Comparison of ENCODE assay signal across 1 cellular context in the genomic region with DNA sequence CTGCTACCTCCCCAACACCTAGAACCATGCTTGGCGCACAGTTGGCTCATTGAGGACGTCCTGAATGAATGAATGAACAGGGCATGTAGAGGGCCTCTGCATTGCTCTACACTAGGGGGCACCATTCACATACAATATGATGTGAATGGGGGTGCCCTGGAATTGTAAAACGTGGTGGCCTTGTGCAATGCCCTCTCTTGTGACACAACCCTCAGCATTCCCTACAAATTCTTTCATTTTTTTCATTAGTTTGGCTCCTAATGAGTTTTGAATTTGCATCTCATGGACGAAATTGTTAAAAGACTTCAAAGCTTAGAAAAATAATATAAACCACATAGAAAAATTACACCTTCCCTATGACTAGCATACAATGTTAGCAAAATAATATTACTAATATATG.
A peak's percentile ranks its signal among the peaks of the same experiment; 100 is the strongest.
TF ChIP-seq lines count a peak whose summit lies in the region.

No MANE protein-coding gene starts in this region.

TF ChIP-seq in K562, 482 proteins besides CTCF, POLR2A, EP300 and RAD21 (continued from another document):
- peak; percentile 72 for TF ChIP-seq ZNF24 (IDR thresholded peaks at IDR 0.05)
- no peak for TF ChIP-seq HMG20B (CRISPR knock-in tag; IDR thresholded peaks at IDR 0.05)
- TF ChIP-seq ZFPM2 (CRISPR knock-in tag; IDR thresholded peaks at IDR 0.05): no peak
- no peak for TF ChIP-seq THRA (IDR thresholded peaks at IDR 0.05)
- no peak for TF ChIP-seq MEF2D (tag; conservative IDR thresholded peaks at IDR 0.05; ENCODE audit: low read depth)
